ENCODE assay signal across 12 cellular contexts in the genomic region with DNA sequence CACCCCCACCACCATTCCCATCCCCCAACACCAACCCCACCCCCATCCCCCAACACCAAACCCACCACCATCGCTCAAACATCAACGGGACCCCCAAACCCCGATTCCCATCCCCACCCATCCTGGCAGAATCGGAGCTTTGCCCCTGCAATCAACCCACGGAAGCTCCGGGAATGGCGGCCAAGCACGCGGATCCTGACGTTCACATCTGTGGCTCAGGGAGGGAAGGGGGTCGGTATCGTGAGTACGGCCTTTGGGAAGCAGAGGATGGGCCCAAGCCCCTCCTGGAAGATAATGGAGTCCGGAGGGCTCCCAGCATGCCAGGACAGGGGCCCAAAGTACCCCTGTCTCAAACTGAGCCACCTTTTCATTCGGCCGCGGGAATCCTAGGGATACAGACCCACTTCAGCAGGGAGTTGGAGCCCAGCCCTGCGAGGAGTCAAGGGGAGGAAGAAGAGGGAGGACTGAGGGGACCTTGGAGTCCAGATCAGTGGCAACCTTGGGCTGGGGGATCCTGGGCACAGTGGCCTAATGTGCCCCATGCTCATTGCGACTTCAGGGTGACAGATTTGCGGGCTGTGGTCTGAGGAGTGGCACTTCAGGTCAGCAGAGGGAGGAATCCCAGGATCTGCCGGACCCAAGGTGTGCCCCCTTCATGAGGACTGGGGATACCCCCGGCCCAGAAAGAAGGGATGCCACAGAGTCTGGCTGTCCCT. TPM values are rescaled to one million over a fixed set of nuclear protein-coding genes. Genes with fewer than 3 reads are reported as not detected.
"Had no signal": no experiment of that assay in that cellular context is flagged by ENCODE, and none has a peak within 500 bp of the region (broad histone marks: within the 10 kb centered on the region; RNA-seq: fewer than 3 reads in every experiment).

No MANE protein-coding gene starts in this region.

RNA-seq across cellular contexts. Expression of a gene that starts 0.7 kb away (rescaled TPM):
- total RNA-seq: activated B cell treated with CpG ODN at 0.5 μM for 24 hours; activated CD4-positive, alpha-beta memory T cell treated with anti-CD3 and anti-CD28 coated beads, Interleukin-2, amount 10 ng/mL, durations not matched to agents 7 days and 5 days; activated CD8-positive, alpha-beta memory T cell treated with anti-CD3 and anti-CD28 coated beads, Interleukin-2, amount 10 ng/mL, durations not matched to agents 7 days and 5 days; activated naive CD8-positive, alpha-beta T cell treated with anti-CD3 and anti-CD28 coated beads for 36 hours; activated T-cell treated with anti-CD3 and anti-CD28 coated beads, Interleukin-2, amount 50 U/mL, for 72 hours; activated T-helper 17 cell treated with anti-CD3 and anti-CD28 coated beads, Interleukin-2, amount 50 U/mL, for 72 hours; aorta; Peyer's patch; SJSA1; T-helper 17 cell had no signal
- polyA plus RNA-seq: aorta, IgD-negative memory B cell had no signal

RNA-seq across cellular contexts. Expression of a gene that starts 0.8 kb away (rescaled TPM):
- total RNA-seq: activated B cell treated with CpG ODN at 0.5 μM for 24 hours; activated CD4-positive, alpha-beta memory T cell treated with anti-CD3 and anti-CD28 coated beads, Interleukin-2, amount 10 ng/mL, durations not matched to agents 7 days and 5 days; activated CD8-positive, alpha-beta memory T cell treated with anti-CD3 and anti-CD28 coated beads, Interleukin-2, amount 10 ng/mL, durations not matched to agents 7 days and 5 days; activated naive CD8-positive, alpha-beta T cell treated with anti-CD3 and anti-CD28 coated beads for 36 hours; activated T-cell treated with anti-CD3 and anti-CD28 coated beads, Interleukin-2, amount 50 U/mL, for 72 hours; activated T-helper 17 cell treated with anti-CD3 and anti-CD28 coated beads, Interleukin-2, amount 50 U/mL, for 72 hours; aorta; Peyer's patch; SJSA1; T-cell; T-helper 17 cell had no signal
- polyA plus RNA-seq: aorta, IgD-negative memory B cell had no signal

RNA-seq across cellular contexts. Expression of a gene that starts 19.3 kb away (rescaled TPM):
- total RNA-seq: activated B cell treated with CpG ODN at 0.5 μM for 24 hours; activated CD4-positive, alpha-beta memory T cell treated with anti-CD3 and anti-CD28 coated beads, Interleukin-2, amount 10 ng/mL, durations not matched to agents 7 days and 5 days; activated CD8-positive, alpha-beta memory T cell treated with anti-CD3 and anti-CD28 coated beads, Interleukin-2, amount 10 ng/mL, durations not matched to agents 7 days and 5 days; activated naive CD8-positive, alpha-beta T cell treated with anti-CD3 and anti-CD28 coated beads for 36 hours; activated T-cell treated with anti-CD3 and anti-CD28 coated beads, Interleukin-2, amount 50 U/mL, for 72 hours; activated T-helper 17 cell treated with anti-CD3 and anti-CD28 coated beads, Interleukin-2, amount 50 U/mL, for 72 hours; aorta; Peyer's patch; SJSA1; T-helper 17 cell had no signal
- polyA plus RNA-seq: aorta, IgD-negative memory B cell had no signal

RNA-seq across cellular contexts. Expression of a gene that starts 19.9 kb away (rescaled TPM):
- total RNA-seq: activated B cell treated with CpG ODN at 0.5 μM for 24 hours; activated CD4-positive, alpha-beta memory T cell treated with anti-CD3 and anti-CD28 coated beads, Interleukin-2, amount 10 ng/mL, durations not matched to agents 7 days and 5 days; activated CD8-positive, alpha-beta memory T cell treated with anti-CD3 and anti-CD28 coated beads, Interleukin-2, amount 10 ng/mL, durations not matched to agents 7 days and 5 days; activated naive CD8-positive, alpha-beta T cell treated with anti-CD3 and anti-CD28 coated beads for 36 hours; activated T-cell treated with anti-CD3 and anti-CD28 coated beads, Interleukin-2, amount 50 U/mL, for 72 hours; activated T-helper 17 cell treated with anti-CD3 and anti-CD28 coated beads, Interleukin-2, amount 50 U/mL, for 72 hours; aorta; Peyer's patch; SJSA1; T-cell; T-helper 17 cell had no signal
- polyA plus RNA-seq: aorta, IgD-negative memory B cell had no signal

RNA-seq across cellular contexts. Expression of a gene that starts 24.7 kb away (rescaled TPM):
- total RNA-seq: activated B cell treated with CpG ODN at 0.5 μM for 24 hours; activated naive CD8-positive, alpha-beta T cell treated with anti-CD3 and anti-CD28 coated beads for 36 hours; aorta; Peyer's patch; SJSA1; T-cell; T-helper 17 cell had no signal
- polyA plus RNA-seq: aorta, IgD-negative memory B cell had no signal
